ENCODE assay signal across 1 cellular context in the genomic region with DNA sequence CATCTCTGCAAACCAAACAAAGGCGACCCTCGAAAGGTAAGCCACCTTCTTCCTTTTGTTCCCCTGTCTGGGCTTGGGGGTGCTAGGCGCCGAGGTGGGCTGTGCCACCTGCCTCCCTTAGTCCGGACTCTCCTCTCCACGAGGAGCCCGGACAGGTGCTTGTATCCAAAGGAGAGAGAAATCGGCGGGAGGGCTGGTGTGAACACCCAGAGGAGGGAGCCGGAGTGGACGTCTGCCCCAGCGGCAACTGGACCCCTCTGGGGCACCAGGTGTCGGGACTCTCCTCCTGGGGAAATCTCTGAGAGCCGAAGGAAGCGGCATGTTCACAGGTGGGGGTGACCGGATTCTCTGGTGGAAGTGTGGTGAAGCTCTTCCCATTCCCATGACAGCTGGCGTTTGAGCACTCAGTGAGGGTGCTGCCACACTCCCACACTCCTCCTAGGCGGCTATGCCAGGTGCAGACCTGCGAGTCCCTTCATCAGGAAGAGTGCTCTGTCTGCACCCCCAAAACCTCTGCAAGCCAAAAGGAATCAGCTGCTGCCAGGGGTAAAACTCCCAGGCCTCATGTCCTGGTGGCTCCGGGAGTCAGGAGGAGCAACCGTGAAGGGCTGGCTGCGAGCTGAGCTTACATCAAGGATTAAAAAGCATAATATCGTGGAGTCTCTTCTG.
TF ChIP-seq lines count a peak whose summit lies in the region.

No MANE protein-coding gene starts in this region.

TF ChIP-seq in H1, 55 proteins besides CTCF, POLR2A, EP300 and RAD21:
- TF ChIP-seq, protein P1, sequence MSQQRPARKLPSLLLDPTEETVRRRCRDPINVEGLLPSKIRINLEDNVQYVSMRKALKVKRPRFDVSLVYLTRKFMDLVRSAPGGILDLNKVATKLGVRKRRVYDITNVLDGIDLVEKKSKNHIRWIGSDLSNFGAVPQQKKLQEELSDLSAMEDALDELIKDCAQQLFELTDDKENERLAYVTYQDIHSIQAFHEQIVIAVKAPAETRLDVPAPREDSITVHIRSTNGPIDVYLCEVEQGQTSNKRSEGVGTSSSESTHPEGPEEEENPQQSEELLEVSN (IDR thresholded peaks at IDR 0.05): peak; percentile 58
- no peak for TF ChIP-seq ASH2L (IDR thresholded peaks at IDR 0.05; ENCODE audit: low read length)
